Comparison of ENCODE assay signal across 16 cellular contexts in the genomic region with DNA sequence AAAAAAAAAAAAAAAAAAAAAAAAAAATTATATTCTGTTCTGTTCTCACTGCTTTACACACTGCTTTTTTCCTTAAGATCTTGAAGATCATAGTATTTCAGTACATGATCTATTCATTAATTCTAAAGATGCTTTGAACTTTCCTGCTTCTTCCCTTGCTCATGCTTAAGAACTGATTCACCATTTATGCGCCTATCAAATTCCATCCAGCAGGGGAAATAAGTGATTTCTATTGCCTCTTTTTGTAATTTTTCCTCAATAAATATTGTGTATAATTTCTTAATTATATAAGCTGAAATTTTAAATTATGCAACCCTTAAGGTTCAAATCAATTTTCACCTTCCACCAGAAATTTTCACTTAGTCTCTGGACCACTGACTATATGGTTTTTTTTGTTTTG. TPM values are rescaled to one million over a fixed set of nuclear protein-coding genes. Genes with fewer than 3 reads are reported as not detected.
A peak's percentile ranks its signal among the peaks of the same experiment; 100 is the strongest.
DNase-seq lines count a peak whose midpoint lies in the region; TF ChIP-seq lines count a peak whose summit lies in the region.
"Had no signal": no experiment of that assay in that cellular context is flagged by ENCODE, and none has a peak within 500 bp of the region (broad histone marks: within the 10 kb centered on the region; RNA-seq: fewer than 3 reads in every experiment).

No MANE protein-coding gene starts in this region.

- H3K36me3 ChIP-seq in BJ (ENCODE audit: control insufficient read depth, insufficient read depth, low read length) (peaks cover 2% of the 10 kb centered on the region; the same call in 1 of the 2 replicates), tibial artery (peaks cover 0 to 14% (median 4%) of the 10 kb centered on the region in 3 donors)

- H3K27ac Mint-ChIP-seq in HFFc6 (no peak overlapping the region), chondrocyte (ENCODE audit: unreplicated experiment) (no peak overlapping the region), mesothelial cell of epicardium (no peak overlapping the region)

- H3K27me3 Mint-ChIP-seq in HFFc6 (ENCODE audit: insufficient read depth) (no peaks in the 10 kb centered on the region), chondrocyte (ENCODE audit: low read depth) (no peaks in the 10 kb centered on the region), mesothelial cell of epicardium (ENCODE audit: low read depth) (no peaks in the 10 kb centered on the region)
- H3K27me3 Mint-ChIP-seq: naive B cell had no signal

- H3K9me3 ChIP-seq in tibial artery = no peaks in the 10 kb centered on the region
- H3K9me3 ChIP-seq: BLaER1 treated with 17β-estradiol and CSF1 and Interleukin-3, amounts not matched to agents 10 nM and 100 nM had no signal

- H3K4me1 ChIP-seq in tibial artery = peaks cover 0 to 25% (median 6%) of the 10 kb centered on the region in 4 donors

- H3K4me3 Mint-ChIP-seq in HFFc6 (no peak overlapping the region), chondrocyte (ENCODE audit: unreplicated experiment) (no peak overlapping the region), mesothelial cell of epicardium (no peak overlapping the region)

- H3K27me3 ChIP-seq in BJ (ENCODE audit: control insufficient read depth, insufficient read depth, low read length) (no peaks in the 10 kb centered on the region), tibial artery (no peaks in the 10 kb centered on the region)
- H3K27me3 ChIP-seq: BLaER1 treated with 17β-estradiol and CSF1 and Interleukin-3, amounts not matched to agents 10 nM and 100 nM had no signal

- H3K4me1 Mint-ChIP-seq in HFFc6 (ENCODE audit: low read depth) = peaks cover 29% of the 10 kb centered on the region
- peaks cover 5% of the 10 kb centered on the region for H3K4me1 Mint-ChIP-seq in chondrocyte (ENCODE audit: low read depth)
- peaks cover 4% of the 10 kb centered on the region for H3K4me1 Mint-ChIP-seq in mesothelial cell of epicardium

- H3K36me3 Mint-ChIP-seq in HFFc6 (ENCODE audit: low read depth) (peaks cover 5% of the 10 kb centered on the region; the same call in 1 of the 2 replicates), chondrocyte (ENCODE audit: low read depth) (no peaks in the 10 kb centered on the region), mesothelial cell of epicardium (peaks cover 14% of the 10 kb centered on the region)

- DNase-seq in BJ (ENCODE audit: low read depth) (no peak), HFFc6 (peak; percentile 21), chondrocyte (ENCODE audit: low spot score) (no peak), mesothelial cell of epicardium (ENCODE audit: low spot score in 2 of 2, unreplicated experiment in 2 of 2) (no peak), KG1 (lab: John Stamatoyannopoulos, UW) (no peak), tibial artery (no peak), NCI-H82 (lab: John Stamatoyannopoulos, UW) (no peak)
- no peak for DNase-seq in activated CD4-positive, alpha-beta T cell treated with anti-CD3 and anti-CD28 coated beads, Interleukin-2, amount 50 U/mL, for 48 hours
- DNase-seq: activated T-cell treated with anti-CD3 and anti-CD28 coated beads, Interleukin-2, amount 50 U/mL, for 48 hours; anterior cingulate cortex; effector memory CD4-positive, alpha-beta T cell; naive B cell; NCI-H1048; NCI-H2171 treated with DMSO at 0.1 percent for 48 hours; stimulated activated naive CD4-positive, alpha-beta T cell had no signal

- POLR2A ChIA-PET in BJ (lab: Charles Lee) = no interaction called here

- H3K4me3 ChIP-seq in BJ (ENCODE audit: low read depth, low read length) (no peak overlapping the region), tibial artery (no peak overlapping the region)
- H3K4me3 ChIP-seq: BLaER1 treated with 17β-estradiol and CSF1 and Interleukin-3, amounts not matched to agents 10 nM and 100 nM had no signal

- no peaks in the 10 kb centered on the region for H3K9me3 Mint-ChIP-seq in HFFc6
- H3K9me3 Mint-ChIP-seq in chondrocyte (ENCODE audit: low read depth) = no peaks in the 10 kb centered on the region
- H3K9me3 Mint-ChIP-seq in mesothelial cell of epicardium = no peaks in the 10 kb centered on the region
- H3K9me3 Mint-ChIP-seq: naive B cell had no signal

- peak; percentile 32 for TF ChIP-seq CTCF in BJ (IDR thresholded peaks at IDR 0.05; ENCODE audit: insufficient read depth, low read depth, low read length)
- peak; percentile 78 for TF ChIP-seq CTCF in HFFc6 (IDR thresholded peaks at IDR 0.05)
- peak; percentile 70 for TF ChIP-seq CTCF in chondrocyte (IDR thresholded peaks at IDR 0.05)
- peak; percentile 61 for TF ChIP-seq CTCF in mesothelial cell of epicardium (IDR thresholded peaks at IDR 0.05; ENCODE audit: unreplicated experiment)
- no peak for TF ChIP-seq CTCF in tibial artery (IDR thresholded peaks at IDR 0.05)

- H3K27ac ChIP-seq in tibial artery = no peak overlapping the region
- H3K27ac ChIP-seq: BLaER1 treated with 17β-estradiol and CSF1 and Interleukin-3, amounts not matched to agents 10 nM and 100 nM had no signal

- CTCF ChIA-PET in BJ (lab: Yijun Ruan, JAX) = interaction anchor here (0.6 kb wide), 1 partner anchor 55 kb away, joined by 3 read pairs; no protein-coding TSS in a partner anchor

- intact Hi-C loops in tibial artery (cut with DNase I; ENCODE audit: low total_unique reads) = no loop called here

RNA-seq across cellular contexts. Expression of gene DENND6A, which starts 10.6 kb away (rescaled TPM):
- polyA plus RNA-seq in BJ (2011; rRNA removed) = 8.5 and 10.2 TPM in 2 replicates
- 8.3 and 9.0 TPM in 2 replicates for polyA minus RNA-seq in BJ (2011; rRNA and poly(A)+ RNA removed)
- 10 to 100 TPM in 2 of 6 experiments, 1 to 10 TPM in 4; 7.8 to 11.9 (median 9.8) TPM for total RNA-seq in HFFc6 (2021; fragmentation: NEBNext Ultra II Directional; extraction: Animal tissue kit (Norgen Biotek cat#: 25700))
- total RNA-seq in chondrocyte (17.7 to 19.8 TPM (median 19.8 TPM) in 3 replicates), mesothelial cell of epicardium (41.8 to 52.0 TPM (median 42.0 TPM) in 3 replicates)

Comparison
In these comparisons a context has a peak if more than half of its experiments do, and no peak if none do; other contexts are left out.
1. CTCF ChIP-seq: peak in BJ (single experiment), HFFc6 (single experiment), chondrocyte (single experiment) and mesothelial cell of epicardium (single experiment); none in tibial artery (0 of 2).